16 cellular contexts compared by ENCODE assay signal in the genomic region with DNA sequence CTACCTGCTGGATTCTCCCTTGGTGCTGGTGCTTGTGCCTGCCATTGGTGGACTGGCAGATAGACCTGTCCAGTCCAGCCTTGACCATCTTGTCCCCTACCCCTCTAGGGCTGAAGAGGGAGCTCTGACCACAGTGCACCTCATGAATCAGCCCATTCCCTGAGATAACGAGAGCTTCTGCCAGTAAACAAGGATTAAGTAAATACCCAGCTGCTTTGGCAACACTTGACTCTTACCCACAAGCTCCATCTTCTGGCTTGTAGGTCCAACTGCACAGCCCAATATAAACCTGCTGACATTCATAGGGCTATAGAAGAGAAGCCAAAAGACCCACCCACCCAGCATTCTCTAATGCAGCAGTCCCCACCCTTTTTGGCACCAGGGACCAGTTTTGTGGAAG.
DNase-seq lines count a peak whose midpoint lies in the region; TF ChIP-seq lines count a peak whose summit lies in the region.
"Had no signal": no experiment of that assay in that cellular context is flagged by ENCODE, and none has a peak within 500 bp of the region (broad histone marks: within the 10 kb centered on the region; RNA-seq: fewer than 3 reads in every experiment).

No MANE protein-coding gene starts in this region.

- in situ Hi-C loops in GM13977 (cut with MboI; ENCODE audit: low pct_unique_long_range_greater_than_20kb, low sequenced_read_pairs, unreplicated experiment), result no loop called here

- intact Hi-C loops in A673 (cut with micrococcal nuclease; ENCODE audit: unreplicated experiment), result no loop called here

- no peak for TF ChIP-seq POLR2A in erythroblast (IDR thresholded peaks at IDR 0.05; ENCODE audit: low read length)

- H3K27ac ChIP-seq in A673 (ENCODE audit: low read depth, low read length, poor library complexity, severe bottlenecking), result no peak overlapping the region
- H3K27ac ChIP-seq: heart left ventricle, left ventricle myocardium inferior, prostate gland had no signal

- no peak overlapping the region for H3K4me3 ChIP-seq in A673 (ENCODE audit: low read depth, low read length, poor library complexity, severe bottlenecking)
- H3K4me3 ChIP-seq: GM12878, heart left ventricle, left ventricle myocardium inferior, prostate gland had no signal

- TF ChIP-seq CTCF in A673 (conservative IDR thresholded peaks at IDR 0.05; ENCODE audit: low read depth, low read length) (0 out of 2 replicates have a peak, but pooled peaks have one; percentile 30), GM13977 (IDR thresholded peaks at IDR 0.05; ENCODE audit: extremely low read depth, insufficient read depth, missing control alignments) (peak; percentile 17), GM10248 (IDR thresholded peaks at IDR 0.05; ENCODE audit: control extremely low read depth, extremely low read depth, low read depth, missing control alignments) (no peak)

- CTCF ChIA-PET in A673 (lab: Charles Lee), result interaction anchor here (0.6 to 1.1 kb wide), 2 partner anchors 27 to 91 kb away, joined by 3 to 4 read pairs; no protein-coding TSS in a partner anchor
- CTCF ChIA-PET in GM10248 (lab: Yijun Ruan, JAX), result interaction anchor here (2.1 kb wide), 1 partner anchor 27 kb away, joined by 7 read pairs; no protein-coding TSS in a partner anchor

- H3K9me3 ChIP-seq in A673 (ENCODE audit: low read depth, low read length, poor library complexity, severe bottlenecking), result peaks cover 10% of the 10 kb centered on the region
- H3K9me3 ChIP-seq: prostate gland had no signal

- no peaks in the 10 kb centered on the region for H3K27me3 ChIP-seq in A673 (replicated peaks; ENCODE audit: insufficient read depth, low read depth, low read length, poor library complexity)
- H3K27me3 ChIP-seq: heart left ventricle had no signal

- H3K36me3 ChIP-seq in A673 (ENCODE audit: insufficient read depth, low read length, poor library complexity, severe bottlenecking), result no peaks in the 10 kb centered on the region
- H3K36me3 ChIP-seq: heart left ventricle, left ventricle myocardium inferior, prostate gland had no signal

- DNase-seq in A673 (ENCODE audit: low spot score) (peak; percentile 31), GM13977 (ENCODE audit: low spot score) (no peak), NCI-H82 treated with DMSO at 0.1 percent for 48 hours (lab: John Stamatoyannopoulos, UW; ENCODE audit: unreplicated experiment) (peak; percentile 38), erythroblast (lab: John Stamatoyannopoulos, UW) (peak; percentile 11 to 22), GM10248 (ENCODE audit: extremely low spot score) (no peak), NCI-H345 (lab: John Stamatoyannopoulos, UW) (no peak), NCI-H526 treated with DMSO at 0.1 percent for 48 hours (lab: John Stamatoyannopoulos, UW) (no peak)
- no peak for DNase-seq in activated naive CD4-positive, alpha-beta T cell treated with anti-CD3 and anti-CD28 coated beads, Interleukin-2, amount 50 U/mL, for 16 hours
- DNase-seq: activated CD4-positive, alpha-beta T cell treated with anti-CD3 and anti-CD28 coated beads, Interleukin-2, amount 50 U/mL, for 1 hour; amniotic stem cell; cerebellar nuclear complex; DMS79; heart left ventricle; left ventricle myocardium inferior had no signal

- no peaks in the 10 kb centered on the region for H3K4me1 ChIP-seq in A673 (ENCODE audit: insufficient read depth, low read length, poor library complexity, severe bottlenecking)
- H3K4me1 ChIP-seq: heart left ventricle, left ventricle myocardium inferior, prostate gland had no signal

- no TSS peak for BruUV-seq in A673 (replicated peaks; lab: Mats Ljungman, UMichigan)

- POLR2A ChIA-PET in A673 (lab: Charles Lee; ENCODE audit: low non-redundant PET) (no interaction called here), GM10248 (lab: Yijun Ruan, JAX) (no interaction called here)

Comparison
In these comparisons a context has a peak if more than half of its experiments do, and no peak if none do; other contexts are left out.
1. DNase-seq: peak in A673 (single experiment), NCI-H82 treated with DMSO at 0.1 percent for 48 hours (single experiment) and erythroblast (2 of 2); none in GM13977 (single experiment), GM10248 (single experiment), NCI-H345 (single experiment), NCI-H526 treated with DMSO at 0.1 percent for 48 hours (single experiment) and activated naive CD4-positive, alpha-beta T cell treated with anti-CD3 and anti-CD28 coated beads, Interleukin-2, amount 50 U/mL, for 16 hours (single experiment).